ENCODE assay signal across 12 cellular contexts in genomic region chr2:134451347-134451630, GRCh38.
"Had no signal": no experiment of that assay in that cellular context is flagged by ENCODE, and none has a peak within 500 bp of the region (broad histone marks: within the 10 kb centered on the region; RNA-seq: fewer than 3 reads in every experiment).

No MANE protein-coding gene starts in this region.

- H3K9me3 ChIP-seq: colonic mucosa, esophagus squamous epithelium, thyroid gland had no signal

- H3K9me3 Mint-ChIP-seq: activated CD4-positive, alpha-beta T cell treated with anti-CD3 and anti-CD28 coated beads, Interleukin-2, amount 10 ng/mL, durations not matched to agents 7 days and 5 days; activated naive CD8-positive, alpha-beta T cell treated with anti-CD3 and anti-CD28 coated beads, Interleukin-2, amount 50 U/mL, for 24 hours; central memory CD8-positive, alpha-beta T cell; immature natural killer cell; naive thymus-derived CD4-positive, alpha-beta T cell; T-cell had no signal

- H3K36me3 ChIP-seq: brain microvascular endothelial cell, colonic mucosa had no signal

- H3K27me3 ChIP-seq: brain microvascular endothelial cell, colonic mucosa, esophagus squamous epithelium, thyroid gland had no signal

- H3K27ac ChIP-seq: brain microvascular endothelial cell, colonic mucosa, esophagus squamous epithelium, parathyroid adenoma, thyroid gland had no signal

- H3K4me3 ChIP-seq: colonic mucosa, esophagus squamous epithelium, smooth muscle cell, thyroid gland had no signal

- DNase-seq: esophagus squamous epithelium had no signal

- H3K27me3 Mint-ChIP-seq: activated CD4-positive, alpha-beta T cell treated with anti-CD3 and anti-CD28 coated beads, Interleukin-2, amount 10 ng/mL, durations not matched to agents 7 days and 5 days; activated naive CD8-positive, alpha-beta T cell treated with anti-CD3 and anti-CD28 coated beads, Interleukin-2, amount 50 U/mL, for 24 hours; central memory CD8-positive, alpha-beta T cell; naive thymus-derived CD4-positive, alpha-beta T cell; T-cell had no signal

- H3K4me1 Mint-ChIP-seq: activated CD4-positive, alpha-beta T cell treated with anti-CD3 and anti-CD28 coated beads, Interleukin-2, amount 10 ng/mL, durations not matched to agents 7 days and 5 days; activated naive CD8-positive, alpha-beta T cell treated with anti-CD3 and anti-CD28 coated beads, Interleukin-2, amount 50 U/mL, for 24 hours; central memory CD8-positive, alpha-beta T cell had no signal

- H3K4me2 ChIP-seq: smooth muscle cell had no signal

- H3K27ac Mint-ChIP-seq: activated CD4-positive, alpha-beta T cell treated with anti-CD3 and anti-CD28 coated beads, Interleukin-2, amount 10 ng/mL, durations not matched to agents 7 days and 5 days; activated naive CD8-positive, alpha-beta T cell treated with anti-CD3 and anti-CD28 coated beads, Interleukin-2, amount 50 U/mL, for 24 hours had no signal

- H3K4me1 ChIP-seq: colonic mucosa, parathyroid adenoma had no signal

- H3K9ac ChIP-seq: parathyroid adenoma had no signal

- H3K79me2 ChIP-seq: parathyroid adenoma had no signal

- H3K4me3 Mint-ChIP-seq: activated CD4-positive, alpha-beta T cell treated with anti-CD3 and anti-CD28 coated beads, Interleukin-2, amount 10 ng/mL, durations not matched to agents 7 days and 5 days; activated naive CD8-positive, alpha-beta T cell treated with anti-CD3 and anti-CD28 coated beads, Interleukin-2, amount 50 U/mL, for 24 hours; central memory CD8-positive, alpha-beta T cell; immature natural killer cell; naive thymus-derived CD4-positive, alpha-beta T cell; T-cell had no signal

- H2AFZ ChIP-seq: parathyroid adenoma had no signal
